ENCODE assay signal across 8 cellular contexts in the genomic region with DNA sequence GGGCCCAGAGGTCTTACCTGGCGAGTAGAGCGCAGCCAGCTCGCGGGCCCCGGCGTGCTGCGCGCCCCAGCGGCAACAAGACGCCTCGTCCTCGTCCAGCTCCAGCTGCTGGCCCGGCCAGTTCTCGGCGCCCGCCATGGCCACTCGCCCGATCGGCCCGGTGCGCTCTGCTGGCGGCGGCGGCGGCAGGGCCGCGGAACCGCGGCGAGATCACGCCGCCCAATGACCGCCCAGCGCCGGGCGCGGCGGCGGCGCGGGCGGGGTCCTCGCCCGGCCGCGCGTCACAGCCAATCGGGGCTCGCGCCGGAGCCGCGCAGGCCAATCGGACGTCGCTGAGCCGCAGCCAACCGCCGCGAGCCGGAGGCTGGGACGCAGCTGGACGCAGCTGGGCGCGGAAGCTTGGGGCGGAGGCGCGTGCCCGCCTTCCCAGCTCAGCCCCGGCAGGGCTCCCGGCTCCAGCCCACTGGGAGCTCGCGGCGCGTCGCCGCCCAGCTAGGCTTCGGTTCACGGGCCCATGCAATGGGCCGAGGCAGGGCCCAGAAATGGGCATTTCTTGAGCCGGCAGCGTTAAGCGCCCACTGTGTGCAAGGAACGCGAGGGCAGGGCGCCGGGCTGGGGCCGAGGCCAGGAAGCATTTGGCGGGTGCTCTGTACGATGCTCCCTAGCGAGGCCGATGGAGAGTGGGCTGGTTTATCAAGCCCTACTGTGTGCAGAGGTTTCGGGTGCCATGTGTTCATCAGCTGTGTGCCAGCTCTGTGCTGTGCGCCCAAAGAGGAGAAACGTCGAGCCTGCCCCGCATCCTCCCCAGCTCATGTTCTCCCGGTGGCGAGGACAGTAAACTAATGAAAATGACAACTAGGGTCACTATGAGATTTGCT. TPM values are rescaled to one million over a fixed set of nuclear protein-coding genes. Genes with fewer than 3 reads are reported as not detected.
DNase-seq lines count a peak whose midpoint lies in the region; ATAC-seq, FAIRE-seq and TF ChIP-seq lines count a peak whose summit lies in the region.

A gene (minus strand): TSS at position 224 of the 878 bp plus-strand sequence. CDS start 86 bp downstream, at position 138.

- intact Hi-C loops in vagina (cut with DNase I) = no loop called here

- H3K9me3 ChIP-seq in right atrium auricular region (no peaks in the 10 kb centered on the region), vagina (no peaks in the 10 kb centered on the region)

- H3K27ac ChIP-seq in angular gyrus (ENCODE audit: low read depth, low read length) (peak within 1 kb of the TSS; percentile 97), right atrium auricular region (peak within 1 kb of the TSS; percentile 95 to 96), rectal smooth muscle tissue (ENCODE audit: low read depth, low read length) (peak within 1 kb of the TSS; percentile 92), vagina (peak within 1 kb of the TSS; percentile 95)

- peak within 1 kb of the TSS; percentile 90 for H3K9ac ChIP-seq in rectal smooth muscle tissue (ENCODE audit: low read length)

- FAIRE-seq in GM12892 (lab: Jason Lieb, UNC) = peak; percentile 88

- peak within 1 kb of the TSS; percentile 98 to 99 for H3K4me3 ChIP-seq in right atrium auricular region
- H3K4me3 ChIP-seq in rectal smooth muscle tissue (ENCODE audit: low read length) = peak within 1 kb of the TSS; percentile 89
- peak within 1 kb of the TSS; percentile 94 to 98 for H3K4me3 ChIP-seq in vagina

- H3K27me3 ChIP-seq in right atrium auricular region = no peaks in the 10 kb centered on the region
- H3K27me3 ChIP-seq in rectal smooth muscle tissue (ENCODE audit: control insufficient read depth, insufficient read depth, low read length) = no peaks in the 10 kb centered on the region
- H3K27me3 ChIP-seq in vagina = no peaks in the 10 kb centered on the region

- DNase-seq in GM12892 (ENCODE audit: insufficient read length) = peak; percentile 99
- peak; percentile 22 for DNase-seq in NCI-H1436 treated with DMSO at 0.1 percent for 48 hours (lab: John Stamatoyannopoulos, UW)
- peak; percentile 65 to 93 (median 77) for DNase-seq in T-helper 2 cell
- peak; percentile 89 for DNase-seq in right atrium auricular region (ENCODE audit: low spot score)
- DNase-seq in vagina (ENCODE audit: extremely low spot score in 2 of 2) = no peak

- H3K36me3 ChIP-seq in right atrium auricular region = peaks cover 5% of the 10 kb centered on the region
- H3K36me3 ChIP-seq in rectal smooth muscle tissue (ENCODE audit: control insufficient read depth, insufficient read depth, low read length) = no peaks in the 10 kb centered on the region
- H3K36me3 ChIP-seq in vagina = peaks cover 0 to 6% of the 10 kb centered on the region in 2 donors

- peaks cover 0 to 50% of the 10 kb centered on the region in 2 donors for H3K4me1 ChIP-seq in right atrium auricular region
- peaks cover 19% of the 10 kb centered on the region for H3K4me1 ChIP-seq in rectal smooth muscle tissue (ENCODE audit: control insufficient read depth, insufficient read depth, low read length)
- H3K4me1 ChIP-seq in vagina = peaks cover 52% of the 10 kb centered on the region

- TF ChIP-seq POLR2A in GM12892 (IDR thresholded peaks at IDR 0.05; ENCODE audit: low read depth, low read length) (peak; percentile 88; the same call in 1 of the 2 replicates), vagina (IDR thresholded peaks at IDR 0.05) (peak in 1 of 2 donors; percentile 63)

- ATAC-seq in HG02798 (IDR thresholded peaks at IDR 0.05; ENCODE audit: poor library complexity, unreplicated experiment) = peak; percentile 97

- TF ChIP-seq CTCF in right atrium auricular region (IDR thresholded peaks at IDR 0.05) (no peak), vagina (IDR thresholded peaks at IDR 0.05) (no peak)

RNA-seq across cellular contexts. Expression of the gene that starts here (rescaled TPM):
- polyA plus RNA-seq in GM12892 (2012; ENCODE audit: missing spikeins) = 10.3 TPM
- total RNA-seq in right atrium auricular region = 10 to 100 TPM; 26.1 to 30.7 TPM
- 25.5 TPM for total RNA-seq in vagina

Comparison
In these comparisons a context has a peak if more than half of its experiments do, and no peak if none do; other contexts are left out.
1. DNase-seq: peak in GM12892 (single experiment), NCI-H1436 treated with DMSO at 0.1 percent for 48 hours (single experiment), T-helper 2 cell (5 of 5) and right atrium auricular region (single experiment); none in vagina (0 of 2).
2. Peak in every context shown above with its lines, with median percentiles within 50 percentile points of each other: H3K27ac ChIP-seq and H3K4me3 ChIP-seq.